9 cellular contexts compared by ENCODE assay signal in genomic region chr9:137745541-137745991, GRCh38.
DNase-seq lines count a peak whose midpoint lies in the region; ATAC-seq and TF ChIP-seq lines count a peak whose summit lies in the region.
"Had no signal": no experiment of that assay in that cellular context is flagged by ENCODE, and none has a peak within 500 bp of the region (broad histone marks: within the 10 kb centered on the region; RNA-seq: fewer than 3 reads in every experiment).

No MANE protein-coding gene starts in this region.

- intact Hi-C loops in body of pancreas (cut with DNase I) (no loop called here), psoas muscle (cut with DNase I) (loop anchor here in 1 of 2 donors (1.0 kb wide), 1 partner anchor 15 kb away; no protein-coding TSS in a partner anchor)

- WGBS in body of pancreas, 2 donors: 67 to 84% methylated on average over 6 to 10 of the region's 10 CpGs
- WGBS in psoas muscle, 3 donors: 29 to 52% (median 31%) methylated on average over 10 of the region's 10 CpGs

- ATAC-seq in body of pancreas (peak; percentile 21), psoas muscle (peak; percentile 86 to 93 (median 86))

- no peak for TF ChIP-seq CTCF in body of pancreas (IDR thresholded peaks at IDR 0.05)
- TF ChIP-seq CTCF in psoas muscle (IDR thresholded peaks at IDR 0.05): no peak

- H3K4me3 ChIP-seq in H7 (ENCODE audit: insufficient read depth, low read depth, low read length): no peak overlapping the region
- H3K4me3 ChIP-seq in body of pancreas: no peak overlapping the region
- H3K4me3 ChIP-seq in psoas muscle: peak overlapping the region; percentile 2

- TF ChIP-seq POLR2A in body of pancreas (IDR thresholded peaks at IDR 0.05): no peak

- H3K4me1 ChIP-seq in body of pancreas (no peaks in the 10 kb centered on the region), psoas muscle (peaks cover 11% of the 10 kb centered on the region)
- H3K4me1 ChIP-seq: parathyroid adenoma had no signal

- H3K9me3 ChIP-seq in body of pancreas: no peaks in the 10 kb centered on the region
- no peaks in the 10 kb centered on the region for H3K9me3 ChIP-seq in psoas muscle

- H3K36me3 ChIP-seq in H7 (replicated peaks; ENCODE audit: control insufficient read depth, insufficient read depth, low read length) (peaks cover 14% of the 10 kb centered on the region), body of pancreas (replicated peaks in 1 of 2; ENCODE audit: insufficient read depth in 1 of 2, low read depth in 2 of 2) (peaks cover 9 to 12% of the 10 kb centered on the region in 2 donors), psoas muscle (ENCODE audit: insufficient read depth in 1 of 2, low read depth in 1 of 2) (peaks cover 6 to 26% of the 10 kb centered on the region in 2 donors)

- H3K27ac ChIP-seq in body of pancreas (no peak overlapping the region), psoas muscle (peak overlapping the region; percentile 65)
- H3K27ac ChIP-seq: parathyroid adenoma had no signal

- no peaks in the 10 kb centered on the region for H3K27me3 ChIP-seq in H7 (ENCODE audit: control insufficient read depth, insufficient read depth, low read length)
- no peaks in the 10 kb centered on the region for H3K27me3 ChIP-seq in body of pancreas
- H3K27me3 ChIP-seq in psoas muscle (ENCODE audit: insufficient read depth in 3 of 3, low read length in 2 of 3): no peaks in the 10 kb centered on the region

- DNase-seq in NCI-H187 treated with DMSO at 0.1 percent for 48 hours (lab: John Stamatoyannopoulos, UW): peak; percentile 7
- DNase-seq in NCI-H187 (lab: John Stamatoyannopoulos, UW): no peak
- peak; percentile 82 for DNase-seq in H7
- peak; percentile 64 for DNase-seq in MV-4-11 (lab: John Stamatoyannopoulos, UW)
- DNase-seq in body of pancreas: peak in 1 of 4 donors; percentile 24
- peak in 1 of 2 donors; percentile 59 for DNase-seq in psoas muscle
- DNase-seq in NOMO-1 (lab: John Stamatoyannopoulos, UW; ENCODE audit: unreplicated experiment in 2 of 2): no peak
- DNase-seq in NCI-H774 (lab: John Stamatoyannopoulos, UW): no peak

Comparison
In these comparisons a context has a peak if more than half of its experiments do, and no peak if none do; other contexts are left out.
1. DNase-seq: peak in NCI-H187 treated with DMSO at 0.1 percent for 48 hours (single experiment), H7 (single experiment) and MV-4-11 (single experiment); none in NCI-H187 (0 of 2), NOMO-1 (0 of 2) and NCI-H774 (single experiment).